12 cellular contexts compared by ENCODE assay signal in the genomic region with DNA sequence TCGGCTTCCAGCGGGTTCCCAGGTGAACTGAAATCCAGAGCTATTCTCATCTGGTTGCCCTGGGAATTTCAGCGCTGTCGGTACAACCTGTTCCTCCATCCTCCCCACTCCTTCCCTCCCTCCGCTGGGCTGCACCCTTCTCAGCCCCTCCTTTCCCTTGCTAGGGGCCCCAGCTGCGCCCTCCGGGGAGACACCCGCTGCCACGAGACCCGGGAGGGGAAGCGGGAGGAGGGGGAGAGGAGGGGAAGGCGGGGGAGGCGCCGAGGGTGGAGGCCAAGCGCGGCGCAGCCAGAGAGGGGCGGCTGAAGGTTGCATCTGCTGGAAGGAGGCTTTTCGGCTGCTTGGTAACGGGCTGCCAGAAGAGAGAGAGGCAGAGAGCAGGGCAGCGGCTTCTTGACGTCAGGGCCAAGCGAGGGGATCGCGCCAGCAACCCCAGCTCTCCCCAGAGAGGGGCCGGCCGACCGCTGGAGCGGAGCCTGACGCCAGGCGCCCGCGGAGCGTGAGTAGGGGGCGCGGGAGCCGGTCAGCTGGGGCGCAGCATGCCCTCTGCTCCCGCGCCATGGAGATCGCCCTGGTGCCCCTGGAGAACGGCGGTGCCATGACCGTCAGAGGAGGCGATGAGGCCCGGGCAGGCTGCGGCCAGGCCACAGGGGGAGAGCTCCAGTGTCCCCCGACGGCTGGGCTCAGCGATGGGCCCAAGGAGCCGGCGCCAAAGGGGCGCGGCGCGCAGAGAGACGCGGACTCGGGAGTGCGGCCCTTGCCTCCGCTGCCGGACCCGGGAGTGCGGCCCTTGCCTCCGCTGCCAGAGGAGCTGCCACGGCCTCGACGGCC. TPM values are rescaled to one million over a fixed set of nuclear protein-coding genes. Genes with fewer than 3 reads are reported as not detected.
DNase-seq lines count a peak whose midpoint lies in the region; ATAC-seq and TF ChIP-seq lines count a peak whose summit lies in the region.
"Had no signal": no experiment of that assay in that cellular context is flagged by ENCODE, and none has a peak within 500 bp of the region (broad histone marks: within the 10 kb centered on the region; RNA-seq: fewer than 3 reads in every experiment).

TSS of gene KCNA5 (plus strand) at position 291 of the 831 bp plus-strand sequence. CDS start at position 560, 269 bp downstream.

- intact Hi-C loops in right cardiac atrium (cut with DNase I), result no loop called here
- intact Hi-C loops in psoas muscle (cut with DNase I), result no loop called here

- no peak for TF ChIP-seq CTCF in GM13976 (IDR thresholded peaks at IDR 0.05; ENCODE audit: borderline replicate concordance, control extremely low read depth, extremely low read depth, insufficient read depth, missing control alignments)
- TF ChIP-seq CTCF in psoas muscle (IDR thresholded peaks at IDR 0.05), result no peak

- H3K4me3 Mint-ChIP-seq in T-helper 17 cell, result no peak within 1 kb of the TSS
- H3K4me3 Mint-ChIP-seq: CD4-positive, alpha-beta memory T cell had no signal

- H3K9me3 ChIP-seq in right cardiac atrium (ENCODE audit: control insufficient read depth, low read length) (no peaks in the 10 kb centered on the region), psoas muscle (no peaks in the 10 kb centered on the region), T-helper 17 cell (ENCODE audit: control insufficient read depth, low read length, poor library complexity, severe bottlenecking) (no peaks in the 10 kb centered on the region)

- H3K27ac Mint-ChIP-seq in T-helper 17 cell, result no peak within 1 kb of the TSS
- H3K27ac Mint-ChIP-seq: CD4-positive, alpha-beta memory T cell had no signal

- ATAC-seq in right cardiac atrium (peak; percentile 81 to 83), psoas muscle (no peak), T-helper 17 cell (no peak)
- ATAC-seq: HCT116 had no signal

- H3K36me3 ChIP-seq in psoas muscle (ENCODE audit: insufficient read depth in 1 of 2, low read depth in 1 of 2), result no peaks in the 10 kb centered on the region

- DNase-seq in GM13976 (ENCODE audit: low spot score), result peak; percentile 45
- DNase-seq in NCI-H748 (lab: John Stamatoyannopoulos, UW; ENCODE audit: unreplicated experiment), result peak; percentile 46
- peak; percentile 70 to 93 (median 91) for DNase-seq in right cardiac atrium
- no peak for DNase-seq in psoas muscle
- no peak for DNase-seq in activated effector memory CD4-positive, alpha-beta T cell treated with Interleukin-2 at 50 U/mL for 16 hours
- no peak for DNase-seq in T-helper 17 cell
- DNase-seq in NCI-H526 treated with DMSO at 0.1 percent for 48 hours (lab: John Stamatoyannopoulos, UW), result no peak
- no peak for DNase-seq in HT-29 (ENCODE audit: low spot score)
- DNase-seq: activated effector memory CD4-positive, alpha-beta T cell treated with anti-CD3 and anti-CD28 coated beads, Interleukin-2, amount 50 U/mL, for 16 hours; CD4-positive, alpha-beta memory T cell had no signal

- under 1% methylated on average over 68 of the region's 68 CpGs for WGBS in right cardiac atrium
- WGBS in psoas muscle, 3 donors, result 1 to 4% (median 3%) methylated on average over 40 to 68 of the region's 68 CpGs

- in situ Hi-C loops in GM13976 (cut with MboI; ENCODE audit: low sequenced_read_pairs, unreplicated experiment), result no loop called here

- H3K27me3 ChIP-seq in right cardiac atrium (ENCODE audit: control insufficient read depth, insufficient read depth) (no peaks in the 10 kb centered on the region), psoas muscle (ENCODE audit: insufficient read depth in 3 of 3, low read length in 2 of 3) (peaks cover 0 to 59% (median 21%) of the 10 kb centered on the region in 3 donors)

- H3K27me3 Mint-ChIP-seq in T-helper 17 cell, result peaks cover 66% of the 10 kb centered on the region

- peaks cover 3% of the 10 kb centered on the region for H3K36me3 Mint-ChIP-seq in T-helper 17 cell (ENCODE audit: low read depth)
- H3K36me3 Mint-ChIP-seq: CD4-positive, alpha-beta memory T cell had no signal

- H3K4me1 ChIP-seq in right cardiac atrium (ENCODE audit: control insufficient read depth, insufficient read depth, low read length) (peaks cover 8% of the 10 kb centered on the region), psoas muscle (no peaks in the 10 kb centered on the region)

- H3K27ac ChIP-seq in right cardiac atrium (ENCODE audit: low read length) (peak within 1 kb of the TSS; percentile 61), psoas muscle (no peak within 1 kb of the TSS)
- H3K27ac ChIP-seq: epithelial cell of prostate had no signal

- H3K4me3 ChIP-seq in right cardiac atrium (ENCODE audit: low read length) (peak within 1 kb of the TSS; percentile 40), psoas muscle (peak within 1 kb of the TSS; percentile 53)

- H3K4me1 Mint-ChIP-seq in T-helper 17 cell, result no peaks in the 10 kb centered on the region

RNA-seq across cellular contexts. Expression of gene KCNA5, which starts in this region (rescaled TPM):
- total RNA-seq in right cardiac atrium (100 to 1,000 TPM; 119 to 171 (median 134) TPM), psoas muscle (1 to 10 TPM; 1.0 to 2.0 (median 1.3) TPM), T-helper 17 cell (not detected)
- polyA plus RNA-seq in right cardiac atrium (77.6 TPM), psoas muscle (1 to 10 TPM in 1 of 3 donors, under 1 TPM in 2; 0.64 to 1.1 (median 1.00) TPM)
- total RNA-seq in HT-29 (2014; rRNA removed; shearing (Covaris generic)), result not detected in 2 replicates
- total RNA-seq: CD4-positive, alpha-beta memory T cell had no signal
- polyA plus RNA-seq: CD4-positive, alpha-beta memory T cell had no signal

Comparison
In these comparisons a context has a peak if more than half of its experiments do, and no peak if none do; other contexts are left out.
1. RNA of gene KCNA5 (total RNA-seq): 119 to 171 TPM in right cardiac atrium; 1.0 to 2.0 TPM in psoas muscle, not detected in T-helper 17 cell and not detected in HT-29; every median in the first group is over 10 times any median in the second.
2. RNA of gene KCNA5 (polyA plus RNA-seq): 77.6 TPM in right cardiac atrium (single experiment); 0.64 to 1.1 TPM in psoas muscle; every median in the first group is over 10 times any median in the second.
3. DNase-seq: peak in GM13976 (single experiment), NCI-H748 (single experiment) and right cardiac atrium (3 of 3); none in psoas muscle (0 of 2), activated effector memory CD4-positive, alpha-beta T cell treated with Interleukin-2 at 50 U/mL for 16 hours (single experiment), T-helper 17 cell (0 of 3), NCI-H526 treated with DMSO at 0.1 percent for 48 hours (single experiment) and HT-29 (single experiment).
4. ATAC-seq: peak in right cardiac atrium (2 of 2); none in psoas muscle (0 of 4) and T-helper 17 cell (single experiment).